In the genomic region with DNA sequence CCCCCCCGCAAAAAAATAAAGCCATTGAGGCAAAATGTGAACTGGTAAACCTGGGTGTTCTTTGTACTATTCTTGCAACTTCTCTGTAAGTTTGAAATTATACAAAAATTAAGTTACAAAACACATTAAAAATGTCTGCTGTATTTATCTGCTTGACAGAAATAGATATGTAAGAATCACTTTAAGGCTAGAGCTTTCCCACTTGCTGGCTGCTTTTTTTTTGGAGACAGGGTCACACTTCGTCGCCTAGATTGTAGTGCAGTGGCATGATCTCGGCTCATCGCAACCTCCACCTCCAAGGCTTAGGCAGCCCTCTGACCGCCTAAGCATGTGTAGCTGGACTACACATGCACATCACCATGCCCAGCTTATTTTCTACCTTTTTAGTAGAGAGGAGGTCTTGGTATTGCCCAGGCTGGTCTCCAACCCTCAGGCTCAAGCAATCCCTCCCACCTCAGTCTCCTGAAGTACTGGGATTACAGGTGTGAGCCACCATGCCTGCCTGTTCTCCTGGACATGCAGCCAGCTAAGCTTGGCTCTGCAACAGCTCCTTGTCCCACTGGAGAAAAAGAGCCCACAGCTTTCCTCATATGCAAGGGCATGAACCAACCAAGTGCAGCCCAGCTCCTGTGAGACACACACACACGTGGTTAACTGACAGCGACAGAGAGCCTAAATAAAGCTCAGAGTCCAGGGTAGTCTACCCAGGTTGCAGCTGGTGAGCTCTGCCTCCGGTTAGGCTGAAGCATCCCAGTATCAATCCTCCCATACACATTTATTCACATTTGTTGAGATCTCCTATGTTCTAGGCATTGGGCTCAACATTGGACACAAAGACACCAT, we compare ENCODE assay signal across 1 cellular context.
TF ChIP-seq lines count a peak whose summit lies in the region.

No MANE protein-coding gene starts in this region.

TF ChIP-seq in HepG2, 621 proteins besides CTCF, POLR2A, EP300 and RAD21 (continued from another document):
- TF ChIP-seq, protein P1, sequence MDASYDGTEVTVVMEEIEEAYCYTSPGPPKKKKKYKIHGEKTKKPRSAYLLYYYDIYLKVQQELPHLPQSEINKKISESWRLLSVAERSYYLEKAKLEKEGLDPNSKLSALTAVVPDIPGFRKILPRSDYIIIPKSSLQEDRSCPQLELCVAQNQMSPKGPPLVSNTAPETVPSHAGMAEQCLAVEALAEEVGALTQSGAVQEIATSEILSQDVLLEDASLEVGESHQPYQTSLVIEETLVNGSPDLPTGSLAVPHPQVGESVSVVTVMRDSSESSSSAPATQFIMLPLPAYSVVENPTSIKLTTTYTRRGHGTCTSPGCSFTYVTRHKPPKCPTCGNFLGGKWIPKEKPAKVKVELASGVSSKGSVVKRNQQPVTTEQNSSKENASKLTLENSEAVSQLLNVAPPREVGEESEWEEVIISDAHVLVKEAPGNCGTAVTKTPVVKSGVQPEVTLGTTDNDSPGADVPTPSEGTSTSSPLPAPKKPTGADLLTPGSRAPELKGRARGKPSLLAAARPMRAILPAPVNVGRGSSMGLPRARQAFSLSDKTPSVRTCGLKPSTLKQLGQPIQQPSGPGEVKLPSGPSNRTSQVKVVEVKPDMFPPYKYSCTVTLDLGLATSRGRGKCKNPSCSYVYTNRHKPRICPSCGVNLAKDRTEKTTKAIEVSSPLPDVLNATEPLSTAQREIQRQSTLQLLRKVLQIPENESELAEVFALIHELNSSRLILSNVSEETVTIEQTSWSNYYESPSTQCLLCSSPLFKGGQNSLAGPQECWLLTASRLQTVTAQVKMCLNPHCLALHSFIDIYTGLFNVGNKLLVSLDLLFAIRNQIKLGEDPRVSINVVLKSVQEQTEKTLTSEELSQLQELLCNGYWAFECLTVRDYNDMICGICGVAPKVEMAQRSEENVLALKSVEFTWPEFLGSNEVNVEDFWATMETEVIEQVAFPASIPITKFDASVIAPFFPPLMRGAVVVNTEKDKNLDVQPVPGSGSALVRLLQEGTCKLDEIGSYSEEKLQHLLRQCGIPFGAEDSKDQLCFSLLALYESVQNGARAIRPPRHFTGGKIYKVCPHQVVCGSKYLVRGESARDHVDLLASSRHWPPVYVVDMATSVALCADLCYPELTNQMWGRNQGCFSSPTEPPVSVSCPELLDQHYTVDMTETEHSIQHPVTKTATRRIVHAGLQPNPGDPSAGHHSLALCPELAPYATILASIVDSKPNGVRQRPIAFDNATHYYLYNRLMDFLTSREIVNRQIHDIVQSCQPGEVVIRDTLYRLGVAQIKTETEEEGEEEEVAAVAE (CRISPR knock-in tag; IDR thresholded peaks at IDR 0.05; ENCODE audit: borderline replicate concordance) = no peak
- TF ChIP-seq ZBTB21 (CRISPR knock-in tag; IDR thresholded peaks at IDR 0.05) (no peak), ZNF777 (CRISPR knock-in tag; IDR thresholded peaks at IDR 0.05) (no peak), PAF1 (CRISPR knock-in tag; IDR thresholded peaks at IDR 0.05) (peak; percentile 92), ZC3H4 (CRISPR knock-in tag; IDR thresholded peaks at IDR 0.05; ENCODE audit: borderline replicate concordance) (0 out of 2 replicates have a peak, but pooled peaks have one; percentile 36), ZNF225 (CRISPR knock-in tag; IDR thresholded peaks at IDR 0.05) (no peak), SIN3A (IDR thresholded peaks at IDR 0.05; ENCODE audit: borderline replicate concordance, low read depth, low read length) (0 out of 2 replicates have a peak, but pooled peaks have one; percentile 35), ARNT (IDR thresholded peaks at IDR 0.05) (no peak)
- TF ChIP-seq, protein P2, sequence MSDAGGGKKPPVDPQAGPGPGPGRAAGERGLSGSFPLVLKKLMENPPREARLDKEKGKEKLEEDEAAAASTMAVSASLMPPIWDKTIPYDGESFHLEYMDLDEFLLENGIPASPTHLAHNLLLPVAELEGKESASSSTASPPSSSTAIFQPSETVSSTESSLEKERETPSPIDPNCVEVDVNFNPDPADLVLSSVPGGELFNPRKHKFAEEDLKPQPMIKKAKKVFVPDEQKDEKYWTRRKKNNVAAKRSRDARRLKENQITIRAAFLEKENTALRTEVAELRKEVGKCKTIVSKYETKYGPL (CRISPR knock-in tag; IDR thresholded peaks at IDR 0.05) = no peak
